Comparison of ENCODE assay signal across 16 cellular contexts in the genomic region with DNA sequence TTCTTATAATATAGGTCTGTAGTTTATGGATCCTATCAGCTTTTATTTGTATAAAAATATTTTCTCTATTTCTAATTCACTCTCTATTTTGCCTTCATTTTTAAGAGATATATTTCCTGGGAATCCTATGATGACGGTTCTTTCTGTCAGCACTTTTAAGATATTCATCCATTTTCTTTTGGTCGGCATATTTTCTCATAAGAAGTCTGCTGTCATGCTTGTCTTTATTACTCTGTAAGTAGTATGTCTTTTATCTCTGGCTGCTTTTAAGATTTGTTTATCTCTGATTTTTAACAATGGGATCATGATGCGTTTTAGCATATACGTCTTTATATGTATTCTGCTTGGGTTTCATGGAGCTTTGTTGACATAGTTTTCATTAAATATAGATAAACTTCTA.
DNase-seq lines count a peak whose midpoint lies in the region; ATAC-seq and TF ChIP-seq lines count a peak whose summit lies in the region.
"Had no signal": no experiment of that assay in that cellular context is flagged by ENCODE, and none has a peak within 500 bp of the region (broad histone marks: within the 10 kb centered on the region; RNA-seq: fewer than 3 reads in every experiment).

No MANE protein-coding gene starts in this region.

- CTCF ChIA-PET in activated CD8-positive, alpha-beta T cell treated with anti-CD3 and anti-CD28 coated beads, Interleukin-2, amount 10 ng/mL, durations not matched to agents 7 days and 5 days (lab: Charles Lee), result no interaction called here

- H3K4me3 ChIP-seq in choroid plexus epithelial cell (ENCODE audit: low read depth, low read length), result no peak overlapping the region
- H3K4me3 ChIP-seq: BLaER1 treated with 17β-estradiol and CSF1 and Interleukin-3, amounts not matched to agents 10 nM and 100 nM had no signal

- H3K4me3 Mint-ChIP-seq in activated CD8-positive, alpha-beta T cell treated with anti-CD3 and anti-CD28 coated beads, Interleukin-2, amount 10 ng/mL, durations not matched to agents 7 days and 5 days, result no peak overlapping the region

- TF ChIP-seq CTCF in choroid plexus epithelial cell (conservative IDR thresholded peaks at IDR 0.05; ENCODE audit: low read depth, low read length), result no peak

- POLR2A ChIA-PET in activated CD8-positive, alpha-beta T cell treated with anti-CD3 and anti-CD28 coated beads, Interleukin-2, amount 10 ng/mL, durations not matched to agents 7 days and 5 days (lab: Charles Lee), result no interaction called here

- peaks cover 12% of the 10 kb centered on the region for H3K4me1 Mint-ChIP-seq in activated CD8-positive, alpha-beta T cell treated with anti-CD3 and anti-CD28 coated beads, Interleukin-2, amount 10 ng/mL, durations not matched to agents 7 days and 5 days (ENCODE audit: low read depth)

- no peak overlapping the region for H3K27ac Mint-ChIP-seq in activated CD8-positive, alpha-beta T cell treated with anti-CD3 and anti-CD28 coated beads, Interleukin-2, amount 10 ng/mL, durations not matched to agents 7 days and 5 days

- no peaks in the 10 kb centered on the region for H3K27me3 Mint-ChIP-seq in activated CD8-positive, alpha-beta T cell treated with anti-CD3 and anti-CD28 coated beads, Interleukin-2, amount 10 ng/mL, durations not matched to agents 7 days and 5 days (ENCODE audit: low read depth)

- H3K9me3 Mint-ChIP-seq in activated CD8-positive, alpha-beta T cell treated with anti-CD3 and anti-CD28 coated beads, Interleukin-2, amount 10 ng/mL, durations not matched to agents 7 days and 5 days (ENCODE audit: insufficient read depth), result peaks cover 4% of the 10 kb centered on the region

- peak; percentile 25 for DNase-seq in H4 (ENCODE audit: low spot score)
- peak; percentile 18 for DNase-seq in OCI-M1 (lab: John Stamatoyannopoulos, UW)
- peak; percentile 30 for DNase-seq in choroid plexus epithelial cell (ENCODE audit: low read depth)
- DNase-seq in kidney glomerular epithelial cell (lab: John Stamatoyannopoulos, UW), result peak; percentile 10
- no peak for DNase-seq in activated CD8-positive, alpha-beta T cell treated with anti-CD3 and anti-CD28 coated beads, Interleukin-2, amount 10 ng/mL, durations not matched to agents 7 days and 5 days
- DNase-seq: Caco-2; DMS53; MM.1S; NCI-H1436 treated with DMSO at 0.1 percent for 48 hours; NCI-H2081 treated with DMSO at 0.1 percent for 48 hours; NCI-H524 treated with DMSO at 0.1 percent for 48 hours; NK-92 treated with Interleukin-12 subunit alpha and Interleukin-12 subunit beta, amount 100 ng/mL, for 24 hours had no signal

- ATAC-seq in GM21515 (IDR thresholded peaks at IDR 0.05; ENCODE audit: unreplicated experiment), result no peak
- ATAC-seq in activated CD8-positive, alpha-beta T cell treated with anti-CD3 and anti-CD28 coated beads, Interleukin-2, amount 10 ng/mL, durations not matched to agents 7 days and 5 days, result no peak
- ATAC-seq in HG03095 (IDR thresholded peaks at IDR 0.05; ENCODE audit: unreplicated experiment), result no peak
- ATAC-seq: HCT116 had no signal

- H3K36me3 Mint-ChIP-seq in activated CD8-positive, alpha-beta T cell treated with anti-CD3 and anti-CD28 coated beads, Interleukin-2, amount 10 ng/mL, durations not matched to agents 7 days and 5 days (ENCODE audit: low read depth), result no peaks in the 10 kb centered on the region
